ENCODE assay signal across 8 cellular contexts in genomic region chr1:43990271-43991199, GRCh38. TPM values are rescaled to one million over a fixed set of nuclear protein-coding genes. Genes with fewer than 3 reads are reported as not detected.
A peak's percentile ranks its signal among the peaks of the same experiment; 100 is the strongest.
DNase-seq lines count a peak whose midpoint lies in the region; ATAC-seq and TF ChIP-seq lines count a peak whose summit lies in the region.

No MANE protein-coding gene starts in this region.

- POLR2A ChIA-PET in AG04449 (lab: Yijun Ruan, JAX), result interaction anchor here (1.4 to 1.6 kb wide), 2 partner anchors 11 to 15 kb away, joined by 3 read pairs; no protein-coding TSS in a partner anchor
- POLR2A ChIA-PET in MCF 10A (lab: Yijun Ruan, JAX), result interaction anchor here (0.7 to 5.0 kb wide), 5 partner anchors 11 to 553 kb away, joined by 3 to 30 read pairs (median 3); partner anchors contain the start of gene ATP6V0B

- no peak overlapping the region for H2BK15ac ChIP-seq in mesenchymal stem cell (ENCODE audit: low read depth, poor library complexity, severe bottlenecking)

- no peak overlapping the region for H2BK5ac ChIP-seq in mesenchymal stem cell (ENCODE audit: low read depth, low read length, poor library complexity, severe bottlenecking)

- no peak overlapping the region for H4K91ac ChIP-seq in mesenchymal stem cell (ENCODE audit: low read length)

- no peak overlapping the region for H2AFZ ChIP-seq in mesenchymal stem cell (ENCODE audit: low read depth, low read length)

- H3K9me3 Mint-ChIP-seq in MCF 10A (ENCODE audit: unreplicated experiment), result no peaks in the 10 kb centered on the region

- H3K27me3 Mint-ChIP-seq in MCF 10A (ENCODE audit: insufficient read depth, unreplicated experiment), result no peaks in the 10 kb centered on the region

- H3K4me1 Mint-ChIP-seq in MCF 10A (ENCODE audit: insufficient read depth, unreplicated experiment), result no peaks in the 10 kb centered on the region

- peak overlapping the region; percentile 43 for H4K8ac ChIP-seq in mesenchymal stem cell (ENCODE audit: low read length)

- H3K27me3 ChIP-seq in HUES48 (ENCODE audit: control insufficient read depth, insufficient read depth, low read length) (peaks cover 3% of the 10 kb centered on the region; the same call in 1 of the 2 replicates), mesenchymal stem cell (ENCODE audit: control insufficient read depth in 1 of 2, insufficient read depth in 1 of 2, low read length in 2 of 2) (no peaks in the 10 kb centered on the region)

- peak overlapping the region; percentile 92 for H3K27ac Mint-ChIP-seq in MCF 10A (ENCODE audit: low read depth, unreplicated experiment)

- peak overlapping the region in 1 of 2 experiments; percentile 46 for H3K18ac ChIP-seq in mesenchymal stem cell (ENCODE audit: low read depth in 1 of 2, low read length in 2 of 2)

- CTCF ChIA-PET in AG04449 (lab: Yijun Ruan, JAX) (interaction anchor here (1.1 to 9.3 kb wide), 7 partner anchors 11 to 460 kb away, joined by 3 to 103 read pairs (median 5); partner anchors contain the start of gene ATP6V0B), MCF 10A (lab: Yijun Ruan, JAX) (interaction anchor here (1.3 to 2.6 kb wide), 6 partner anchors 15 to 227 kb away, joined by 3 to 13 read pairs (median 6); partner anchors contain the start of gene ATP6V0B)

- 74% methylated on average over 17 of the region's 19 CpGs for WGBS in mesenchymal stem cell

- H3K27ac ChIP-seq in HUES48 (ENCODE audit: low read depth, low read length) (peak overlapping the region; percentile 47), mesenchymal stem cell (ENCODE audit: low read length, poor library complexity, severe bottlenecking) (no peak overlapping the region)

- ATAC-seq in GM21717 (IDR thresholded peaks at IDR 0.05; ENCODE audit: unreplicated experiment) (no peak), GM21619 (IDR thresholded peaks at IDR 0.05; ENCODE audit: unreplicated experiment) (no peak)

- no peak for DNase-seq in AG04449 (ENCODE audit: low read depth, low spot score)
- no peak for DNase-seq in MCF 10A (ENCODE audit: unreplicated experiment)
- no peak for DNase-seq in mesenchymal stem cell
- DNase-seq in epidermal melanocyte (ENCODE audit: insufficient read length, low spot score), result no peak
- DNase-seq in medulla oblongata (ENCODE audit: extremely low spot score), result no peak

- H3K9me3 ChIP-seq in HUES48 (ENCODE audit: control insufficient read depth, insufficient read depth, low read length) (no peaks in the 10 kb centered on the region), mesenchymal stem cell (ENCODE audit: control insufficient read depth, low read length) (no peaks in the 10 kb centered on the region)

- peak overlapping the region; percentile 89 for H3K4me3 Mint-ChIP-seq in MCF 10A (ENCODE audit: unreplicated experiment)

- peaks cover 23% of the 10 kb centered on the region for H3K36me3 Mint-ChIP-seq in MCF 10A (ENCODE audit: insufficient read depth, unreplicated experiment)

- TSS peak; percentile 25 for BruUV-seq in MCF 10A (replicated peaks; lab: Mats Ljungman, UMichigan)

- peak overlapping the region in 1 of 2 experiments; percentile 28 for H3K14ac ChIP-seq in mesenchymal stem cell (ENCODE audit: low read length in 2 of 2)

- H3K4me1 ChIP-seq in HUES48 (ENCODE audit: control insufficient read depth, insufficient read depth, low read length), result peaks cover 10% of the 10 kb centered on the region; the same call in 1 of the 2 replicates
- peaks cover 32% of the 10 kb centered on the region for H3K4me1 ChIP-seq in mesenchymal stem cell (ENCODE audit: control insufficient read depth, insufficient read depth, low read depth, low read length)

- peak; percentile 11 for TF ChIP-seq CTCF in AG04449 (IDR thresholded peaks at IDR 0.05; ENCODE audit: insufficient read depth, low read length, missing control alignments)
- no peak for TF ChIP-seq CTCF in MCF 10A (IDR thresholded peaks at IDR 0.05; ENCODE audit: unreplicated experiment)

- peak overlapping the region in 1 of 2 experiments; percentile 47 for H3K4ac ChIP-seq in mesenchymal stem cell (ENCODE audit: low read depth in 1 of 2, low read length in 2 of 2)

- peaks cover 17% of the 10 kb centered on the region for H3K36me3 ChIP-seq in HUES48 (ENCODE audit: control insufficient read depth, insufficient read depth, low read length)
- peaks cover 10 to 23% of the 10 kb centered on the region in 2 experiments for H3K36me3 ChIP-seq in mesenchymal stem cell (ENCODE audit: control insufficient read depth in 1 of 2, insufficient read depth in 2 of 2, low read depth in 1 of 2, low read length in 2 of 2)

- H2BK120ac ChIP-seq in mesenchymal stem cell (ENCODE audit: low read depth, low read length), result no peak overlapping the region

- no peak overlapping the region for H2BK12ac ChIP-seq in mesenchymal stem cell (ENCODE audit: low read length in 2 of 2)

- intact Hi-C loops in MCF 10A (cut with micrococcal nuclease), result no loop called here

- H2AK5ac ChIP-seq in mesenchymal stem cell (ENCODE audit: low read length, severe bottlenecking), result peak overlapping the region; percentile 38

- peak overlapping the region; percentile 79 for H3K4me3 ChIP-seq in AG04449 (ENCODE audit: low read depth, low read length)
- H3K4me3 ChIP-seq in HUES48 (ENCODE audit: low read depth, low read length), result peak overlapping the region; percentile 84
- peak overlapping the region; percentile 79 to 84 for H3K4me3 ChIP-seq in mesenchymal stem cell (ENCODE audit: insufficient read depth in 1 of 2, low read depth in 1 of 2, low read length in 2 of 2)

- H3K4me2 ChIP-seq in mesenchymal stem cell (ENCODE audit: low read length, poor library complexity, severe bottlenecking), result peak overlapping the region; percentile 82

- no peaks in the 10 kb centered on the region for H3K79me1 ChIP-seq in mesenchymal stem cell (replicated peaks; ENCODE audit: low read length, poor library complexity, severe bottlenecking)

- H3K9ac ChIP-seq in HUES48 (ENCODE audit: low read depth, low read length) (no peak overlapping the region), mesenchymal stem cell (ENCODE audit: low read length) (peak overlapping the region; percentile 91)

- no peak overlapping the region for H3K23ac ChIP-seq in mesenchymal stem cell (ENCODE audit: low read length in 2 of 2)

RNA-seq across cellular contexts. Expression of gene CCDC24, which starts 0.9 kb away (rescaled TPM):
- total RNA-seq in MCF 10A (2022), result 3.6 and 4.8 TPM in 2 replicates
- polyA plus RNA-seq in mesenchymal stem cell (2013, experiment 1 of 2), result 2.9 TPM
- 3.2 TPM for polyA plus RNA-seq in mesenchymal stem cell (2013, experiment 2 of 2)

RNA-seq across cellular contexts. Expression of gene B4GALT2, which starts 11.5 kb away (rescaled TPM):
- total RNA-seq in MCF 10A (2022), result 56.3 and 68.4 TPM in 2 replicates
- polyA plus RNA-seq in mesenchymal stem cell (2013, experiment 1 of 2), result 37.4 TPM
- 35.8 TPM for polyA plus RNA-seq in mesenchymal stem cell (2013, experiment 2 of 2)

RNA-seq across cellular contexts. Expression of gene ATP6V0B, which starts 15.8 kb away (rescaled TPM):
- 120 and 141 TPM in 2 replicates for total RNA-seq in MCF 10A (2022)
- 60.5 TPM for polyA plus RNA-seq in mesenchymal stem cell (2013, experiment 1 of 2)
- polyA plus RNA-seq in mesenchymal stem cell (2013, experiment 2 of 2), result 64.4 TPM

RNA-seq across cellular contexts. Expression of gene DPH2, which starts 20.7 kb away (rescaled TPM):
- 27.9 and 38.9 TPM in 2 replicates for total RNA-seq in MCF 10A (2022)
- polyA plus RNA-seq in mesenchymal stem cell (2013, experiment 1 of 2), result 8.8 TPM
- polyA plus RNA-seq in mesenchymal stem cell (2013, experiment 2 of 2), result 9.0 TPM

RNA-seq across cellular contexts. Expression of gene SLC6A9, which starts 40.7 kb away (rescaled TPM):
- total RNA-seq in MCF 10A (2022), result 62.2 and 64.9 TPM in 2 replicates
- polyA plus RNA-seq in mesenchymal stem cell (2013, experiment 1 of 2), result 18.3 TPM
- polyA plus RNA-seq in mesenchymal stem cell (2013, experiment 2 of 2), result 17.6 TPM
